Comparison of ENCODE assay signal across 12 cellular contexts in genomic region chr14:76870146-76870545, GRCh38. TPM values are rescaled to one million over a fixed set of nuclear protein-coding genes. Genes with fewer than 3 reads are reported as not detected.
DNase-seq lines count a peak whose midpoint lies in the region; ATAC-seq, FAIRE-seq and TF ChIP-seq lines count a peak whose summit lies in the region.
"Had no signal": no experiment of that assay in that cellular context is flagged by ENCODE, and none has a peak within 500 bp of the region (broad histone marks: within the 10 kb centered on the region; RNA-seq: fewer than 3 reads in every experiment).

No MANE protein-coding gene starts in this region.

- DNase-seq in A549 (ENCODE audit: low read depth in 1 of 2, low spot score in 1 of 2) (peak; percentile 38 to 45), ELF-1 (ENCODE audit: low read depth, low spot score) (peak; percentile 73), NCI-H69 (lab: John Stamatoyannopoulos, UW) (peak; percentile 57), GM19238 (ENCODE audit: insufficient read length, low spot score) (no peak), T-helper 1 cell (no peak)
- DNase-seq in stimulated activated effector memory CD8-positive, alpha-beta T cell treated with anti-CD3 and anti-CD28 coated beads, Interleukin-12 subunit alpha, Interleukin-12 subunit beta, amount 100 ng/mL, for 72 hours (ENCODE audit: low spot score in 2 of 2), result no peak
- DNase-seq: activated gamma-delta T cell, NCI-H187 treated with DMSO at 0.1 percent for 48 hours had no signal

- H3K9me3 ChIP-seq in A549 (no peaks in the 10 kb centered on the region), endocrine pancreas (ENCODE audit: control insufficient read depth, low read length) (no peaks in the 10 kb centered on the region)
- H3K9me3 ChIP-seq: prostate gland had no signal

- no peak overlapping the region for H3K27ac ChIP-seq in A549
- H3K27ac ChIP-seq: prostate gland had no signal

- WGBS in A549 (ENCODE audit: missing lambda C conversion rate), result 14% methylated on average over 7 of the region's 7 CpGs

- ATAC-seq in A549, result peak; percentile 52 to 78; a peak in 4 of 6 replicates
- no peak for ATAC-seq in HG03469 (IDR thresholded peaks at IDR 0.05; ENCODE audit: unreplicated experiment)
- no peak for ATAC-seq in stimulated activated effector memory CD8-positive, alpha-beta T cell treated with anti-CD3 and anti-CD28 coated beads, Interleukin-12 subunit alpha, Interleukin-12 subunit beta, amount 100 ng/mL, for 72 hours

- TF ChIP-seq RAD21 in A549 (conservative IDR thresholded peaks at IDR 0.05 in 1 of 2, IDR thresholded peaks at IDR 0.05 in 1 of 2), result peak in 1 of 2 experiments; percentile 43; a peak in 2 of 5 replicates

- no peaks in the 10 kb centered on the region for H3K27me3 ChIP-seq in endocrine pancreas (ENCODE audit: control insufficient read depth, insufficient read depth, low read length)

- CTCF ChIA-PET in A549 (lab: Yijun Ruan, JAX), result interaction anchor here (1.4 to 43.1 kb wide), 8 partner anchors 10 to 280 kb away, joined by 3 to 1600 read pairs (median 86); partner anchors contain the start of gene CIPC

- no peak for TF ChIP-seq POLR2A in A549 (IDR thresholded peaks at IDR 0.05; ENCODE audit: low read length)

- TF ChIP-seq CTCF in A549 (IDR thresholded peaks at IDR 0.05), result peak; percentile 16; the same call in 1 of the 3 replicates

- H3K4me3 ChIP-seq in A549 (no peak overlapping the region), endocrine pancreas (ENCODE audit: control insufficient read depth, insufficient read depth, low read length) (no peak overlapping the region)
- H3K4me3 ChIP-seq: prostate gland had no signal

- no peaks in the 10 kb centered on the region for H3K36me3 Mint-ChIP-seq in stimulated activated effector memory CD8-positive, alpha-beta T cell treated with anti-CD3 and anti-CD28 coated beads, Interleukin-12 subunit alpha, Interleukin-12 subunit beta, amount 100 ng/mL, for 72 hours

- peak overlapping the region; percentile 30 for H3K9ac ChIP-seq in endocrine pancreas (ENCODE audit: control insufficient read depth, insufficient read depth, low read length)

- no peak overlapping the region for H3K27ac Mint-ChIP-seq in stimulated activated effector memory CD8-positive, alpha-beta T cell treated with anti-CD3 and anti-CD28 coated beads, Interleukin-12 subunit alpha, Interleukin-12 subunit beta, amount 100 ng/mL, for 72 hours

- no peaks in the 10 kb centered on the region for H3K9me3 Mint-ChIP-seq in stimulated activated effector memory CD8-positive, alpha-beta T cell treated with anti-CD3 and anti-CD28 coated beads, Interleukin-12 subunit alpha, Interleukin-12 subunit beta, amount 100 ng/mL, for 72 hours

- FAIRE-seq in A549 (lab: Jason Lieb, UNC), result no peak
- FAIRE-seq: islet of Langerhans had no signal

- no peaks in the 10 kb centered on the region for H3K36me3 ChIP-seq in endocrine pancreas (ENCODE audit: control insufficient read depth, insufficient read depth, low read length)
- H3K36me3 ChIP-seq: prostate gland had no signal

- no peak overlapping the region for H3K4me2 ChIP-seq in A549

- no peaks in the 10 kb centered on the region for H3K4me1 ChIP-seq in A549
- no peaks in the 10 kb centered on the region for H3K4me1 ChIP-seq in endocrine pancreas (ENCODE audit: control insufficient read depth, insufficient read depth, low read length)
- H3K4me1 ChIP-seq: prostate gland had no signal

- TF ChIP-seq EP300 in A549 (IDR thresholded peaks at IDR 0.05), result no peak

- H3K4me3 Mint-ChIP-seq in stimulated activated effector memory CD8-positive, alpha-beta T cell treated with anti-CD3 and anti-CD28 coated beads, Interleukin-12 subunit alpha, Interleukin-12 subunit beta, amount 100 ng/mL, for 72 hours, result no peak overlapping the region

- H3K4me1 Mint-ChIP-seq in stimulated activated effector memory CD8-positive, alpha-beta T cell treated with anti-CD3 and anti-CD28 coated beads, Interleukin-12 subunit alpha, Interleukin-12 subunit beta, amount 100 ng/mL, for 72 hours, result peaks cover 6% of the 10 kb centered on the region

- POLR2A ChIA-PET in A549 (lab: Yijun Ruan, JAX), result no interaction called here

TF ChIP-seq in A549, 52 proteins besides CTCF, POLR2A, EP300 and RAD21:
- TF ChIP-seq ELK1 (IDR thresholded peaks at IDR 0.05; ENCODE audit: low read depth, low read length) (no peak), KDM5A (IDR thresholded peaks at IDR 0.05) (no peak), SMC3 (IDR thresholded peaks at IDR 0.05) (peak; percentile 16; the same call in 1 of the 3 replicates), NPAS2 (CRISPR knock-in tag; IDR thresholded peaks at IDR 0.05; ENCODE audit: borderline replicate concordance) (no peak)

RNA-seq across cellular contexts. Expression of gene LRRC74A, which starts 43.9 kb away (rescaled TPM):
- polyA plus RNA-seq in A549 (2011; rRNA removed), result not detected in 2 replicates
- not detected in 2 replicates for polyA plus RNA-seq in A549 (2012; cell fraction: cytosol; rRNA removed)
- not detected in 2 replicates for polyA plus RNA-seq in A549 (2012; cell fraction: nucleus; rRNA removed)
- not detected in 3 replicates for polyA plus RNA-seq in A549 (2017; fragmentation: RNase III; extraction: RNeasy Plus Mini Kit Qiagen cat#74134 plus additional on column Dnase treatment)
- not detected in 2 replicates for polyA minus RNA-seq in A549 (2011; rRNA and poly(A)+ RNA removed)

RNA-seq across cellular contexts. Expression of gene ANGEL1, which starts 57.5 kb away (rescaled TPM):
- polyA plus RNA-seq in A549 (2011; rRNA removed), result 17.6 and 22.2 TPM in 2 replicates
- polyA plus RNA-seq in A549 (2012; cell fraction: cytosol; rRNA removed), result 9.0 and 10.3 TPM in 2 replicates
- 23.9 and 24.6 TPM in 2 replicates for polyA plus RNA-seq in A549 (2012; cell fraction: nucleus; rRNA removed)
- polyA plus RNA-seq in A549 (2017; fragmentation: RNase III; extraction: RNeasy Plus Mini Kit Qiagen cat#74134 plus additional on column Dnase treatment), result 9.0 to 9.7 TPM (median 9.7 TPM) in 3 replicates
- 33.9 and 38.9 TPM in 2 replicates for polyA minus RNA-seq in A549 (2011; rRNA and poly(A)+ RNA removed)

Comparison
In these comparisons a context has a peak if more than half of its experiments do, and no peak if none do; other contexts are left out.
1. ATAC-seq: peak in A549 (2 of 2); none in HG03469 (single experiment) and stimulated activated effector memory CD8-positive, alpha-beta T cell treated with anti-CD3 and anti-CD28 coated beads, Interleukin-12 subunit alpha, Interleukin-12 subunit beta, amount 100 ng/mL, for 72 hours (single experiment).
2. DNase-seq: peak in A549 (2 of 2), ELF-1 (single experiment) and NCI-H69 (single experiment); none in GM19238 (single experiment), T-helper 1 cell (0 of 5) and stimulated activated effector memory CD8-positive, alpha-beta T cell treated with anti-CD3 and anti-CD28 coated beads, Interleukin-12 subunit alpha, Interleukin-12 subunit beta, amount 100 ng/mL, for 72 hours (0 of 2).